In genomic region chr6:154805288-154805911, GRCh38 we compare ENCODE assay signal across 9 cellular contexts.
DNase-seq lines count a peak whose midpoint lies in the region; ATAC-seq and FAIRE-seq lines count a peak whose summit lies in the region.
"Had no signal": no experiment of that assay in that cellular context is flagged by ENCODE, and none has a peak within 500 bp of the region (broad histone marks: within the 10 kb centered on the region; RNA-seq: fewer than 3 reads in every experiment).

No MANE protein-coding gene starts in this region.

- H3K4me3 ChIP-seq in small intestine (ENCODE audit: low read depth in 1 of 2, low read length in 2 of 2): no peak overlapping the region

- H3K4me1 ChIP-seq in small intestine (ENCODE audit: control insufficient read depth in 2 of 2, insufficient read depth in 1 of 2, low read depth in 1 of 2, low read length in 1 of 2): no peaks in the 10 kb centered on the region

- no peaks in the 10 kb centered on the region for H3K9me3 ChIP-seq in small intestine (ENCODE audit: control insufficient read depth, low read depth)

- DNase-seq in ELR (ENCODE audit: low read depth): peak; percentile 73
- DNase-seq in SK-N-DZ (ENCODE audit: low spot score): peak; percentile 17
- peak; percentile 63 for DNase-seq in fibroblast of the conjunctiva (ENCODE audit: low read depth)
- peak; percentile 24 for DNase-seq in small intestine
- DNase-seq in islet precursor cell: no peak
- no peak for DNase-seq in activated T-helper 1 cell treated with anti-CD3 and anti-CD28 coated beads, Interleukin-12 subunit alpha, Interleukin-12 subunit beta, Interleukin-2, Interleukin-4 antibody, amounts not matched to agents 30 ng/mL and 10 ng/mL and 1 ng/mL, durations not matched to agents 14 hours and 24 hours and 36 hours (ENCODE audit: low spot score)

- 25 to 33% (median 32%) methylated on average over 2 of the region's 2 CpGs for WGBS in small intestine, 3 donors

- FAIRE-seq in small intestine (lab: Jason Lieb, UNC): peak; percentile 82

- H3K27ac Mint-ChIP-seq in activated T-helper 1 cell treated with anti-CD3 and anti-CD28 coated beads, Interleukin-12 subunit alpha, Interleukin-12 subunit beta, Interleukin-2, Interleukin-4 antibody, amounts not matched to agents 30 ng/mL and 10 ng/mL and 1 ng/mL, durations not matched to agents 14 hours and 24 hours and 36 hours: no peak overlapping the region
- H3K27ac Mint-ChIP-seq: T-helper 1 cell treated with Interleukin-12 subunit alpha and Interleukin-12 subunit beta and Interleukin-4 antibody, amounts not matched to agents 30 μg/mL and 1 μg/mL, for 36 hours had no signal

- ATAC-seq in HG03439 (IDR thresholded peaks at IDR 0.05; ENCODE audit: unreplicated experiment): peak; percentile 47
- ATAC-seq in HG03460 (IDR thresholded peaks at IDR 0.05; ENCODE audit: unreplicated experiment): no peak

- H3K27me3 ChIP-seq in small intestine (ENCODE audit: control insufficient read depth in 2 of 2, insufficient read depth in 2 of 2, low read length in 2 of 2): no peaks in the 10 kb centered on the region

- intact Hi-C loops in activated T-helper 1 cell treated with anti-CD3 and anti-CD28 coated beads, Interleukin-12 subunit alpha, Interleukin-12 subunit beta, Interleukin-2, Interleukin-4 antibody, amounts not matched to agents 30 ng/mL and 10 ng/mL and 1 ng/mL, durations not matched to agents 14 hours and 24 hours and 36 hours (cut with micrococcal nuclease): loop anchor here (1.0 to 10.0 kb wide), 3 partner anchors 72 to 651 kb away; partner anchors contain the start of gene SCAF8

- H3K27ac ChIP-seq in small intestine (ENCODE audit: low read depth in 1 of 2, low read length in 1 of 2): no peak overlapping the region

- peaks cover 4 to 11% of the 10 kb centered on the region in 2 donors for H3K36me3 ChIP-seq in small intestine (ENCODE audit: control insufficient read depth in 2 of 2, insufficient read depth in 2 of 2, low read length in 2 of 2)

- peaks cover 4% of the 10 kb centered on the region for H3K4me1 Mint-ChIP-seq in activated T-helper 1 cell treated with anti-CD3 and anti-CD28 coated beads, Interleukin-12 subunit alpha, Interleukin-12 subunit beta, Interleukin-2, Interleukin-4 antibody, amounts not matched to agents 30 ng/mL and 10 ng/mL and 1 ng/mL, durations not matched to agents 14 hours and 24 hours and 36 hours (ENCODE audit: low read depth)

- no peaks in the 10 kb centered on the region for H3K27me3 Mint-ChIP-seq in activated T-helper 1 cell treated with anti-CD3 and anti-CD28 coated beads, Interleukin-12 subunit alpha, Interleukin-12 subunit beta, Interleukin-2, Interleukin-4 antibody, amounts not matched to agents 30 ng/mL and 10 ng/mL and 1 ng/mL, durations not matched to agents 14 hours and 24 hours and 36 hours (ENCODE audit: insufficient read depth)

- peaks cover 37% of the 10 kb centered on the region for H3K36me3 Mint-ChIP-seq in activated T-helper 1 cell treated with anti-CD3 and anti-CD28 coated beads, Interleukin-12 subunit alpha, Interleukin-12 subunit beta, Interleukin-2, Interleukin-4 antibody, amounts not matched to agents 30 ng/mL and 10 ng/mL and 1 ng/mL, durations not matched to agents 14 hours and 24 hours and 36 hours (ENCODE audit: low read depth)

- H3K9me3 Mint-ChIP-seq in activated T-helper 1 cell treated with anti-CD3 and anti-CD28 coated beads, Interleukin-12 subunit alpha, Interleukin-12 subunit beta, Interleukin-2, Interleukin-4 antibody, amounts not matched to agents 30 ng/mL and 10 ng/mL and 1 ng/mL, durations not matched to agents 14 hours and 24 hours and 36 hours: no peaks in the 10 kb centered on the region
- H3K9me3 Mint-ChIP-seq: T-helper 1 cell treated with Interleukin-12 subunit alpha and Interleukin-12 subunit beta and Interleukin-4 antibody, amounts not matched to agents 30 μg/mL and 1 μg/mL, for 36 hours had no signal

- H3K4me3 Mint-ChIP-seq in activated T-helper 1 cell treated with anti-CD3 and anti-CD28 coated beads, Interleukin-12 subunit alpha, Interleukin-12 subunit beta, Interleukin-2, Interleukin-4 antibody, amounts not matched to agents 30 ng/mL and 10 ng/mL and 1 ng/mL, durations not matched to agents 14 hours and 24 hours and 36 hours: no peak overlapping the region
- H3K4me3 Mint-ChIP-seq: T-helper 1 cell treated with Interleukin-12 subunit alpha and Interleukin-12 subunit beta and Interleukin-4 antibody, amounts not matched to agents 30 μg/mL and 1 μg/mL, for 36 hours had no signal

Comparison
In these comparisons a context has a peak if more than half of its experiments do, and no peak if none do; other contexts are left out.
1. DNase-seq: peak in ELR (single experiment), SK-N-DZ (single experiment), fibroblast of the conjunctiva (single experiment) and small intestine (single experiment); none in islet precursor cell (single experiment) and activated T-helper 1 cell treated with anti-CD3 and anti-CD28 coated beads, Interleukin-12 subunit alpha, Interleukin-12 subunit beta, Interleukin-2, Interleukin-4 antibody, amounts not matched to agents 30 ng/mL and 10 ng/mL and 1 ng/mL, durations not matched to agents 14 hours and 24 hours and 36 hours (single experiment).